ENCODE assay signal across 1 cellular context in genomic region chr14:101177301-101178055, GRCh38.
TF ChIP-seq lines count a peak whose summit lies in the region.

No MANE protein-coding gene starts in this region.

TF ChIP-seq in GM23338, 12 proteins besides CTCF, POLR2A, EP300 and RAD21:
- TF ChIP-seq REST (IDR thresholded peaks at IDR 0.05; ENCODE audit: unreplicated experiment) = no peak
- TF ChIP-seq ZNF114 (CRISPR knock-in tag; IDR thresholded peaks at IDR 0.05) = no peak
- TF ChIP-seq STAT1 (IDR thresholded peaks at IDR 0.05; ENCODE audit: unreplicated experiment) = no peak
- no peak for TF ChIP-seq NANOG (IDR thresholded peaks at IDR 0.05; ENCODE audit: borderline replicate concordance)
- TF ChIP-seq JUNB (IDR thresholded peaks at IDR 0.05; ENCODE audit: unreplicated experiment) = no peak
- no peak for TF ChIP-seq ETS1 (IDR thresholded peaks at IDR 0.05)
- TF ChIP-seq EZH2 (IDR thresholded peaks at IDR 0.05; ENCODE audit: low read depth, unreplicated experiment) = no peak
- TF ChIP-seq EZH2phosphoT487 (IDR thresholded peaks at IDR 0.05; ENCODE audit: unreplicated experiment) = no peak
- no peak for TF ChIP-seq POLR2AphosphoS5 (IDR thresholded peaks at IDR 0.05; ENCODE audit: low read depth)
- TF ChIP-seq ZNF462 (CRISPR knock-in tag; IDR thresholded peaks at IDR 0.05) = no peak
- no peak for TF ChIP-seq CREB1 (CRISPR knock-in tag; IDR thresholded peaks at IDR 0.05; ENCODE audit: low read depth)
- no peak for TF ChIP-seq ZNF331 (CRISPR knock-in tag; IDR thresholded peaks at IDR 0.05; ENCODE audit: low read depth)
